In the genomic region with DNA sequence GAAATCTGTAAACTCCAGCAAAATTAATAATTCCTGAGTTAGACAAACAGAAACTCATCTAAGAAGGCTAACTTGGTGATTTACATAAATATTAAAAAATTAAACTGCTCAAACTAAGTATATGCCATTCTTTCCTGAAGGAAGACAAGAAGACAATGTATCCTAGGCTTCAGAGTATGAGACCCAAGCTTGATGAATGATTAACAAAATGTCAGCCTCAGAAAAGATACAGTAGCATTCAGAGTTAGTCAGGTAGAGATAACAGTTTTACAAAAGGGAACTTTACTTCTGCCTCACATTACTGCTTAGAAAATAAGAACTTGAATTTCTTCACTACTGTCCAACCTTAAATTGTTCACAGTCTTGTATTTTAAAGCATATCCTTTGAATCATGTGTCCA, we compare ENCODE assay signal across 1 cellular context.
A peak's percentile ranks its signal among the peaks of the same experiment; 100 is the strongest.
TF ChIP-seq lines count a peak whose summit lies in the region.

No MANE protein-coding gene starts in this region.

TF ChIP-seq in HepG2, 621 proteins besides CTCF, POLR2A, EP300 and RAD21:
- TF ChIP-seq HNF1A (IDR thresholded peaks at IDR 0.05; ENCODE audit: low read depth) (peak; percentile 87), HNF1A (CRISPR knock-in tag; IDR thresholded peaks at IDR 0.05; ENCODE audit: borderline replicate concordance) (peak; percentile 32; the same call in 1 of the 2 replicates), ZNF737 (CRISPR knock-in tag; IDR thresholded peaks at IDR 0.05; ENCODE audit: borderline replicate concordance) (no peak), GATAD2A (CRISPR knock-in tag; IDR thresholded peaks at IDR 0.05) (0 out of 2 replicates have a peak, but pooled peaks have one; percentile 28), ZNF883 (CRISPR knock-in tag; IDR thresholded peaks at IDR 0.05; ENCODE audit: not compliant biosample characterization) (no peak), PTBP1 (IDR thresholded peaks at IDR 0.05; ENCODE audit: low read depth, low read length, poor library complexity, severe bottlenecking) (no peak), ARID5B (CRISPR knock-in tag; IDR thresholded peaks at IDR 0.05) (0 out of 2 replicates have a peak, but pooled peaks have one; percentile 24), ZBTB34 (CRISPR knock-in tag; IDR thresholded peaks at IDR 0.05) (no peak), HNRNPUL1 (IDR thresholded peaks at IDR 0.05; ENCODE audit: low read depth, low read length) (peak; percentile 100), ZBTB7A (CRISPR knock-in tag; IDR thresholded peaks at IDR 0.05) (no peak), SALL1 (CRISPR knock-in tag; IDR thresholded peaks at IDR 0.05) (no peak), PPARG (CRISPR knock-in tag; conservative IDR thresholded peaks at IDR 0.05) (peak; percentile 24; the same call in 1 of the 2 replicates)
- TF ChIP-seq, protein P1, sequence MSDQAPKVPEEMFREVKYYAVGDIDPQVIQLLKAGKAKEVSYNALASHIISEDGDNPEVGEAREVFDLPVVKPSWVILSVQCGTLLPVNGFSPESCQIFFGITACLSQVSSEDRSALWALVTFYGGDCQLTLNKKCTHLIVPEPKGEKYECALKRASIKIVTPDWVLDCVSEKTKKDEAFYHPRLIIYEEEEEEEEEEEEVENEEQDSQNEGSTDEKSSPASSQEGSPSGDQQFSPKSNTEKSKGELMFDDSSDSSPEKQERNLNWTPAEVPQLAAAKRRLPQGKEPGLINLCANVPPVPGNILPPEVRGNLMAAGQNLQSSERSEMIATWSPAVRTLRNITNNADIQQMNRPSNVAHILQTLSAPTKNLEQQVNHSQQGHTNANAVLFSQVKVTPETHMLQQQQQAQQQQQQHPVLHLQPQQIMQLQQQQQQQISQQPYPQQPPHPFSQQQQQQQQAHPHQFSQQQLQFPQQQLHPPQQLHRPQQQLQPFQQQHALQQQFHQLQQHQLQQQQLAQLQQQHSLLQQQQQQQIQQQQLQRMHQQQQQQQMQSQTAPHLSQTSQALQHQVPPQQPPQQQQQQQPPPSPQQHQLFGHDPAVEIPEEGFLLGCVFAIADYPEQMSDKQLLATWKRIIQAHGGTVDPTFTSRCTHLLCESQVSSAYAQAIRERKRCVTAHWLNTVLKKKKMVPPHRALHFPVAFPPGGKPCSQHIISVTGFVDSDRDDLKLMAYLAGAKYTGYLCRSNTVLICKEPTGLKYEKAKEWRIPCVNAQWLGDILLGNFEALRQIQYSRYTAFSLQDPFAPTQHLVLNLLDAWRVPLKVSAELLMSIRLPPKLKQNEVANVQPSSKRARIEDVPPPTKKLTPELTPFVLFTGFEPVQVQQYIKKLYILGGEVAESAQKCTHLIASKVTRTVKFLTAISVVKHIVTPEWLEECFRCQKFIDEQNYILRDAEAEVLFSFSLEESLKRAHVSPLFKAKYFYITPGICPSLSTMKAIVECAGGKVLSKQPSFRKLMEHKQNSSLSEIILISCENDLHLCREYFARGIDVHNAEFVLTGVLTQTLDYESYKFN (CRISPR knock-in tag; conservative IDR thresholded peaks at IDR 0.05) = 0 out of 2 replicates have a peak, but pooled peaks have one; percentile 14
- TF ChIP-seq, protein P2, sequence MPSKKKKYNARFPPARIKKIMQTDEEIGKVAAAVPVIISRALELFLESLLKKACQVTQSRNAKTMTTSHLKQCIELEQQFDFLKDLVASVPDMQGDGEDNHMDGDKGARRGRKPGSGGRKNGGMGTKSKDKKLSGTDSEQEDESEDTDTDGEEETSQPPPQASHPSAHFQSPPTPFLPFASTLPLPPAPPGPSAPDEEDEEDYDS (CRISPR knock-in tag; IDR thresholded peaks at IDR 0.05) = no peak
